In genomic region chr6:29017428-29017802, GRCh38 we compare ENCODE assay signal across 1 cellular context.
A peak's percentile ranks its signal among the peaks of the same experiment; 100 is the strongest.
TF ChIP-seq lines count a peak whose summit lies in the region.

No MANE protein-coding gene starts in this region.

TF ChIP-seq in K562, 482 proteins besides CTCF, POLR2A, EP300 and RAD21:
- TF ChIP-seq ATF3 (IDR thresholded peaks at IDR 0.05) (no peak), ATF3 (CRISPR knock-in tag; conservative IDR thresholded peaks at IDR 0.05) (no peak), CTCFL (IDR thresholded peaks at IDR 0.05; ENCODE audit: borderline replicate concordance, insufficient read depth, low read depth, low read length, poor library complexity, severe bottlenecking) (no peak), SIN3A (IDR thresholded peaks at IDR 0.05; ENCODE audit: borderline replicate concordance in 2 of 2, control insufficient read depth in 1 of 2, low read depth in 2 of 2, low read length in 2 of 2) (no peak), MTA3 (IDR thresholded peaks at IDR 0.05; ENCODE audit: borderline replicate concordance) (no peak), KDM4B (IDR thresholded peaks at IDR 0.05; ENCODE audit: borderline replicate concordance in 2 of 2, low read depth in 1 of 2) (0 out of 4 replicates have a peak, but pooled peaks of 1 of the 2 experiments have one; percentile 62), POLR2H (tag; IDR thresholded peaks at IDR 0.05; ENCODE audit: low read depth) (0 out of 2 replicates have a peak, but pooled peaks have one; percentile 34), ZNF589 (CRISPR knock-in tag; IDR thresholded peaks at IDR 0.05; ENCODE audit: low read depth) (no peak), ELF1 (tag; IDR thresholded peaks at IDR 0.05) (no peak), MGA (IDR thresholded peaks at IDR 0.05) (0 out of 2 replicates have a peak, but pooled peaks have one; percentile 23), ZEB2 (IDR thresholded peaks at IDR 0.05) (no peak), NBN (IDR thresholded peaks at IDR 0.05; ENCODE audit: low read depth) (no peak), ELK3 (CRISPR knock-in tag; IDR thresholded peaks at IDR 0.05) (no peak), TSHZ1 (CRISPR knock-in tag; IDR thresholded peaks at IDR 0.05) (no peak), MITF (IDR thresholded peaks at IDR 0.05) (no peak), SAFB2 (IDR thresholded peaks at IDR 0.05; ENCODE audit: borderline replicate concordance, low read depth, low read length, severe bottlenecking) (no peak), ZBTB2 (IDR thresholded peaks at IDR 0.05) (no peak), DDX20 (tag; IDR thresholded peaks at IDR 0.05; ENCODE audit: low read depth) (no peak), NCOR1 (IDR thresholded peaks at IDR 0.05) (0 out of 2 replicates have a peak, but pooled peaks have one; percentile 20), MCM7 (IDR thresholded peaks at IDR 0.05) (no peak), POLR3A (IDR thresholded peaks at IDR 0.05; ENCODE audit: borderline replicate concordance, extremely low read depth, insufficient read depth, insufficient read length) (no peak), ADNP (tag; IDR thresholded peaks at IDR 0.05) (peak; percentile 71), SRSF7 (optimal IDR thresholded peaks at IDR 0.05; ENCODE audit: low read depth, low read length) (no peak), DPF2 (IDR thresholded peaks at IDR 0.05) (no peak), ZNF263 (CRISPR knock-in tag; IDR thresholded peaks at IDR 0.05; ENCODE audit: borderline replicate concordance) (no peak), PHF20 (IDR thresholded peaks at IDR 0.05; ENCODE audit: partially characterized antibody) (no peak), MXI1 (IDR thresholded peaks at IDR 0.05; ENCODE audit: low read depth, low read length) (no peak), SP2 (IDR thresholded peaks at IDR 0.05; ENCODE audit: extremely low read depth, low read depth, low read length, poor library complexity, severe bottlenecking) (no peak), MTF1 (CRISPR knock-in tag; IDR thresholded peaks at IDR 0.05; ENCODE audit: borderline replicate concordance) (no peak)
TF ChIP-seq in K562: peak in this region for 5.
